ENCODE assay signal across 11 cellular contexts in the genomic region with DNA sequence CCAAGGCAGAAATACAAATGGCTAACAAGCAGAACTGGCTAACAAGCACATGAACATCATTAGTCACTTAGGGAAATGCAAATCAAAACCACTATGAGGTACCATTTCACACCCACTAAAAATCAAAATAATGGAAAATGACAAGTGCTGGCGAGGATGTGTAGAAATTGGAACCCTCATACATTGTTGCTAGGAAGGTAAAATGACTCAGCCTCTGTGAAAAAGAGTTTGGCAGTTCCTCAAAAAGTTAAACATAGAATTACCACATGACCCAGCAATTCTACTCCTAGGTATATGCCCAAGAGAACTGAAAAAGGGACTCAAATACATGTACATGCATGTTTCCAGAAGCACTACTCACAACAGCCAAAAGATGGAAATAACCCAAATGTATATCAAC. TPM values are rescaled to one million over a fixed set of nuclear protein-coding genes. Genes with fewer than 3 reads are reported as not detected.
A peak's percentile ranks its signal among the peaks of the same experiment; 100 is the strongest.
DNase-seq lines count a peak whose midpoint lies in the region; TF ChIP-seq lines count a peak whose summit lies in the region.
"Had no signal": no experiment of that assay in that cellular context is flagged by ENCODE, and none has a peak within 500 bp of the region (broad histone marks: within the 10 kb centered on the region; RNA-seq: fewer than 3 reads in every experiment).

No MANE protein-coding gene starts in this region.

- peaks cover 0 to 2% (median 0%) of the 10 kb centered on the region in 3 donors for H3K27me3 Mint-ChIP-seq in immature natural killer cell (ENCODE audit: low read depth in 3 of 3)

- in situ Hi-C loops in GM23248 (cut with MboI), result no loop called here

- H3K36me3 Mint-ChIP-seq in immature natural killer cell, result peaks cover 12 to 22% (median 14%) of the 10 kb centered on the region in 3 donors

- intact Hi-C loops in ovary (cut with DNase I), result no loop called here

- DNase-seq in GF-D8 (lab: John Stamatoyannopoulos, UW) (peak; percentile 16), GM23248 (peak; percentile 81), SKM-1 (lab: John Stamatoyannopoulos, UW; ENCODE audit: unreplicated experiment) (peak; percentile 59), fibroblast of the aortic adventitia (ENCODE audit: low read depth) (peak; percentile 86), ovary (no peak), superior temporal gyrus (ENCODE audit: extremely low spot score) (no peak), DMS153 treated with DMSO at 0.1 percent for 48 hours (lab: John Stamatoyannopoulos, UW; ENCODE audit: unreplicated experiment) (no peak), immature natural killer cell (no peak)
- DNase-seq: NCI-H69; pancreas; stimulated activated naive CD4-positive, alpha-beta T cell treated with Interleukin-2 at 50 U/mL for 16 hours had no signal

- no peaks in the 10 kb centered on the region for H4K20me1 ChIP-seq in GM23248 (ENCODE audit: insufficient read depth)

- no peak overlapping the region for H3K9ac ChIP-seq in GM23248

- H3K4me1 ChIP-seq in GM23248 (ENCODE audit: insufficient read depth) (peaks cover 3% of the 10 kb centered on the region; the same call in 1 of the 2 replicates), ovary (ENCODE audit: insufficient read depth) (no peaks in the 10 kb centered on the region)
- H3K4me1 ChIP-seq: pancreas had no signal

- H3K4me1 Mint-ChIP-seq in immature natural killer cell, result peaks cover 6 to 8% of the 10 kb centered on the region in 2 donors

- WGBS in GM23248 (ENCODE audit: low coverage in 1 of 2, low lambda C conversion rate in 2 of 2, missing lambda C conversion rate in 2 of 2), 2 experiments, result 4 to 8% methylated on average over 1 of the region's 1 CpG
- 86 to 94% (median 93%) methylated on average over 1 of the region's 1 CpG for WGBS in ovary, 3 donors

- TF ChIP-seq CTCF in fibroblast of the aortic adventitia (IDR thresholded peaks at IDR 0.05; ENCODE audit: insufficient read depth, low read length) (no peak), ovary (IDR thresholded peaks at IDR 0.05) (no peak)

- no peak overlapping the region for H3K4me3 Mint-ChIP-seq in immature natural killer cell

- no peak overlapping the region for H3K27ac ChIP-seq in GM23248
- H3K27ac ChIP-seq in ovary, result no peak overlapping the region
- H3K27ac ChIP-seq: pancreas had no signal

- H3K9me3 ChIP-seq in GM23248 (ENCODE audit: low read depth) (no peaks in the 10 kb centered on the region), ovary (no peaks in the 10 kb centered on the region)
- H3K9me3 ChIP-seq: pancreas had no signal

- TF ChIP-seq POLR2A in ovary (IDR thresholded peaks at IDR 0.05), result no peak

- peak overlapping the region; percentile 24 for H3K4me2 ChIP-seq in GM23248 (ENCODE audit: unreplicated experiment)

- H3K4me3 ChIP-seq in GM23248 (no peak overlapping the region), fibroblast of the aortic adventitia (ENCODE audit: low read depth, low read length) (no peak overlapping the region), ovary (no peak overlapping the region)
- H3K4me3 ChIP-seq: pancreas had no signal

- H3K79me2 ChIP-seq in GM23248 (ENCODE audit: insufficient read depth), result 0 out of 2 replicates have a peak, but pooled peaks cover 6% of the 10 kb centered on the region

- H3K27ac Mint-ChIP-seq in immature natural killer cell, result peak overlapping the region in 1 of 6 donors; percentile 6

- H3K9me2 ChIP-seq in GM23248 (ENCODE audit: insufficient read depth), result no peaks in the 10 kb centered on the region

- no peak for TF ChIP-seq EP300 in ovary (IDR thresholded peaks at IDR 0.05)

- no peaks in the 10 kb centered on the region for H3K9me3 Mint-ChIP-seq in immature natural killer cell

- H3F3A ChIP-seq in GM23248 (ENCODE audit: insufficient read depth), result no peaks in the 10 kb centered on the region

- no peaks in the 10 kb centered on the region for H3K27me3 ChIP-seq in GM23248 (replicated peaks; ENCODE audit: insufficient read depth)
- H3K27me3 ChIP-seq in ovary, result no peaks in the 10 kb centered on the region
- H3K27me3 ChIP-seq: pancreas had no signal

- H2AFZ ChIP-seq in GM23248, result no peak overlapping the region

- H3K36me3 ChIP-seq in GM23248 (ENCODE audit: low read depth) (peaks cover 8% of the 10 kb centered on the region; the same call in 1 of the 2 replicates), ovary (no peaks in the 10 kb centered on the region)
- H3K36me3 ChIP-seq: pancreas had no signal

RNA-seq across cellular contexts. Expression of a gene that starts 52.8 kb away (rescaled TPM):
- 61.1 and 69.6 TPM in 2 replicates for total RNA-seq in GM23248 (2014; rRNA removed; shearing (Covaris generic))
- polyA plus RNA-seq in GM23248 (2016; fragmentation: Nextera tagmentation; extraction: Ambion mirVana) (97.9 and 101 TPM in 2 replicates), ovary (100 to 1,000 TPM; 154 to 160 TPM), immature natural killer cell (100 to 1,000 TPM; 291 to 366 (median 328) TPM)
- total RNA-seq in fibroblast of the aortic adventitia (ENCODE audit: low replicate concordance) (16.4 and 61.7 TPM in 2 replicates), ovary (100 to 1,000 TPM in 5 of 7 donors, 10 to 100 TPM in 2; 71.6 to 136 (median 112) TPM)

RNA-seq across cellular contexts. Expression of a gene that starts 53.1 kb away (rescaled TPM):
- total RNA-seq in GM23248 (2014; rRNA removed; shearing (Covaris generic)), result 21.5 and 25.2 TPM in 2 replicates
- polyA plus RNA-seq in GM23248 (2016; fragmentation: Nextera tagmentation; extraction: Ambion mirVana) (26.6 and 30.0 TPM in 2 replicates), ovary (10 to 100 TPM; 22.5 to 53.9 TPM), immature natural killer cell (10 to 100 TPM; 36.9 to 57.6 (median 40.5) TPM)
- total RNA-seq in fibroblast of the aortic adventitia (ENCODE audit: low replicate concordance) (44.4 and 49.2 TPM in 2 replicates), ovary (10 to 100 TPM; 21.6 to 53.5 (median 31.1) TPM)

Comparison
In these comparisons a context has a peak if more than half of its experiments do, and no peak if none do; other contexts are left out.
1. DNase-seq: peak in GF-D8 (single experiment), GM23248 (single experiment), SKM-1 (single experiment) and fibroblast of the aortic adventitia (single experiment); none in ovary (0 of 5), superior temporal gyrus (single experiment), DMS153 treated with DMSO at 0.1 percent for 48 hours (single experiment) and immature natural killer cell (0 of 3).